ENCODE assay signal across 18 cellular contexts in genomic region chr1:62978056-62978455, GRCh38.
A peak's percentile ranks its signal among the peaks of the same experiment; 100 is the strongest.
DNase-seq lines count a peak whose midpoint lies in the region; ATAC-seq and TF ChIP-seq lines count a peak whose summit lies in the region.
"Had no signal": no experiment of that assay in that cellular context is flagged by ENCODE, and none has a peak within 500 bp of the region (broad histone marks: within the 10 kb centered on the region; RNA-seq: fewer than 3 reads in every experiment).

No MANE protein-coding gene starts in this region.

- TF ChIP-seq CTCF in GM23338 (conservative IDR thresholded peaks at IDR 0.05; ENCODE audit: low read depth in 2 of 2) (no peak), WERI-Rb-1 (IDR thresholded peaks at IDR 0.05; ENCODE audit: low read depth, low read length) (no peak), nephron progenitor cell (IDR thresholded peaks at IDR 0.05) (no peak)

- H4K20me1 ChIP-seq in GM23338 (replicated peaks; ENCODE audit: insufficient read depth): no peaks in the 10 kb centered on the region

- no peak overlapping the region for H3K4me2 ChIP-seq in GM23338
- H3K4me2 ChIP-seq: A549 had no signal

- H3K9me3 Mint-ChIP-seq in GM23338 (no peaks in the 10 kb centered on the region; the same call in 2 of the 3 replicates), nephron progenitor cell (no peaks in the 10 kb centered on the region)
- H3K9me3 Mint-ChIP-seq: CD8-positive, alpha-beta T cell; H9 had no signal

- DNase-seq in GM23338 (ENCODE audit: low spot score) (no peak), WERI-Rb-1 (peak; percentile 69), nephron progenitor cell (peak; percentile 14), caudate nucleus (lab: John Stamatoyannopoulos, UW) (no peak), middle frontal gyrus (ENCODE audit: extremely low spot score, low spot score) (no peak)
- DNase-seq: 8988T; C1 segment of cervical spinal cord; CD4-positive, CD25-positive, alpha-beta regulatory T cell; CD8-positive, alpha-beta T cell; DMS53; DMS79 treated with DMSO at 0.1 percent for 48 hours; GF-D8; GM23248; H9 had no signal

- H3K79me2 ChIP-seq in GM23338 (replicated peaks; ENCODE audit: insufficient read depth): no peaks in the 10 kb centered on the region

- peak overlapping the region; percentile 15; the same call in 1 of the 2 replicates for H2AFZ ChIP-seq in GM23338
- H2AFZ ChIP-seq: GM23248 had no signal

- H3K27ac ChIP-seq in GM23338 (ENCODE audit: low read depth) (no peak overlapping the region), WERI-Rb-1 (no peak overlapping the region), caudate nucleus (ENCODE audit: low read depth, low read length) (no peak overlapping the region)
- H3K27ac ChIP-seq: A549, GM23248 had no signal

- no peaks in the 10 kb centered on the region for H3K4me1 ChIP-seq in GM23338 (ENCODE audit: insufficient read depth)
- H3K4me1 ChIP-seq: A549 had no signal

- no peaks in the 10 kb centered on the region for H3K27me3 Mint-ChIP-seq in GM23338 (ENCODE audit: insufficient read depth, low read depth, poor library complexity)
- peaks cover 15% of the 10 kb centered on the region for H3K27me3 Mint-ChIP-seq in nephron progenitor cell (ENCODE audit: low read depth, poor library complexity)

- H3K4me3 Mint-ChIP-seq in GM23338 (no peak overlapping the region), nephron progenitor cell (peak overlapping the region; percentile 45)
- H3K4me3 Mint-ChIP-seq: CD4-positive, CD25-positive, alpha-beta regulatory T cell; CD8-positive, alpha-beta T cell; H9 had no signal

- no peaks in the 10 kb centered on the region for H3K36me3 Mint-ChIP-seq in GM23338 (ENCODE audit: low read depth)
- no peaks in the 10 kb centered on the region for H3K36me3 Mint-ChIP-seq in nephron progenitor cell (ENCODE audit: low read depth)
- H3K36me3 Mint-ChIP-seq: CD4-positive, CD25-positive, alpha-beta regulatory T cell; CD8-positive, alpha-beta T cell had no signal

- H3K4me1 Mint-ChIP-seq in GM23338 (peaks cover 26% of the 10 kb centered on the region), nephron progenitor cell (peaks cover 52% of the 10 kb centered on the region)
- H3K4me1 Mint-ChIP-seq: CD4-positive, CD25-positive, alpha-beta regulatory T cell had no signal

- 0 out of 2 replicates have a peak overlapping the region, but pooled peaks have one; percentile 11 for H3K27ac Mint-ChIP-seq in GM23338
- H3K27ac Mint-ChIP-seq in nephron progenitor cell: peak overlapping the region; percentile 79
- H3K27ac Mint-ChIP-seq: CD4-positive, CD25-positive, alpha-beta regulatory T cell; CD8-positive, alpha-beta T cell; H9 had no signal

- H3K36me3 ChIP-seq in GM23338 (ENCODE audit: insufficient read depth) (no peaks in the 10 kb centered on the region), WERI-Rb-1 (no peaks in the 10 kb centered on the region)

- no peaks in the 10 kb centered on the region for H3K9me2 ChIP-seq in GM23338 (ENCODE audit: insufficient read depth)

- no peaks in the 10 kb centered on the region for H3K27me3 ChIP-seq in GM23338 (ENCODE audit: insufficient read depth)
- H3K27me3 ChIP-seq in WERI-Rb-1 (ENCODE audit: insufficient read depth, low read depth, severe bottlenecking): no peaks in the 10 kb centered on the region

- no peaks in the 10 kb centered on the region for H3K9me3 ChIP-seq in WERI-Rb-1 (ENCODE audit: severe bottlenecking)
- H3K9me3 ChIP-seq: A549 had no signal

- no peak for ATAC-seq in GM23338
- no peak for ATAC-seq in GM21528 (IDR thresholded peaks at IDR 0.05; ENCODE audit: low FRiP score, unreplicated experiment)
- ATAC-seq in GM18498 (IDR thresholded peaks at IDR 0.05; ENCODE audit: unreplicated experiment): no peak
- ATAC-seq: A549; CD8-positive, alpha-beta T cell; HCT116 had no signal

- H3K4me3 ChIP-seq in GM23338 (no peak overlapping the region), WERI-Rb-1 (ENCODE audit: low read depth, low read length) (peak overlapping the region; percentile 19; the same call in 1 of the 2 replicates)
- H3K4me3 ChIP-seq: A549, GM23248 had no signal

- H3F3A ChIP-seq in GM23338 (replicated peaks; ENCODE audit: low read depth): no peaks in the 10 kb centered on the region

TF ChIP-seq in GM23338, 12 proteins besides CTCF, POLR2A, EP300 and RAD21:
- TF ChIP-seq JUNB (IDR thresholded peaks at IDR 0.05; ENCODE audit: unreplicated experiment) (no peak), ZNF462 (CRISPR knock-in tag; IDR thresholded peaks at IDR 0.05) (no peak), EZH2phosphoT487 (IDR thresholded peaks at IDR 0.05; ENCODE audit: unreplicated experiment) (no peak)

Comparison
In these comparisons a context has a peak if more than half of its experiments do, and no peak if none do; other contexts are left out.
1. DNase-seq: peak in WERI-Rb-1 (single experiment) and nephron progenitor cell (single experiment); none in GM23338 (single experiment), caudate nucleus (0 of 61) and middle frontal gyrus (single experiment).